Comparison of ENCODE assay signal across 8 cellular contexts in the genomic region with DNA sequence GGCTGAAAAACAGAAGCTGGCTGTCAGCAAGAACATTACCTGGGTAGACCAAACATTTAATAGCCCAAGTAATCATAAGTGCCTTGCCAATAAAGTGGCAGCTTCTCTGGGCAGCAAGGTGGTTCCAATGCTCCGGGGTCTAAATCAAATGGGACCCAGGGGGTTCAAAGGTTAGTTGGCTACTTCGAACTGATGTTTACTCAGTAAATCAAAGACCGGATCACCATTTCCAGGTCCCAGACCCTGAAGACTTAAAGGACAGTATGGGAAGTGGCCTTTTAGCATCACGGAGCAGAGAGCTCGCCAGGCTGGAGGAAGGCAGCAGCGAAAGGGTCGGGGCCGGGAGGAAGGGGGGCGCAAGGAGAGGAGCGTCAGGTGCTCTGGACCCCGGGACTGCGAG. TPM values are rescaled to one million over a fixed set of nuclear protein-coding genes. Genes with fewer than 3 reads are reported as not detected.
DNase-seq lines count a peak whose midpoint lies in the region; ATAC-seq and TF ChIP-seq lines count a peak whose summit lies in the region.

No MANE protein-coding gene starts in this region.

- peaks cover 25 to 40% (median 36%) of the 10 kb centered on the region in 4 donors for H3K4me1 Mint-ChIP-seq in CD4-positive, CD25-positive, alpha-beta regulatory T cell
- peaks cover 25 to 40% of the 10 kb centered on the region in 2 donors for H3K4me1 Mint-ChIP-seq in effector memory CD8-positive, alpha-beta T cell (ENCODE audit: low read depth in 2 of 2)
- H3K4me1 Mint-ChIP-seq in neural progenitor cell: no peaks in the 10 kb centered on the region

- H3K4me3 ChIP-seq in CD4-positive, CD25-positive, alpha-beta regulatory T cell (ENCODE audit: low read depth, low read length): peak overlapping the region; percentile 75
- peak overlapping the region; percentile 54 for H3K4me3 ChIP-seq in MM.1S (ENCODE audit: low read length)
- H3K4me3 ChIP-seq in neural progenitor cell: peak overlapping the region; percentile 75

- H3K9ac ChIP-seq in MM.1S (ENCODE audit: low read length) (peak overlapping the region; percentile 25; the same call in 1 of the 2 replicates), neural progenitor cell (no peak overlapping the region)

- no peak for ATAC-seq in CD4-positive, CD25-positive, alpha-beta regulatory T cell (ENCODE audit: low read depth in 2 of 2)
- ATAC-seq in effector memory CD8-positive, alpha-beta T cell (replicated peaks): no peak
- ATAC-seq in HG02852 (IDR thresholded peaks at IDR 0.05; ENCODE audit: unreplicated experiment): no peak
- ATAC-seq in GM18858 (IDR thresholded peaks at IDR 0.05; ENCODE audit: unreplicated experiment): no peak

- no peaks in the 10 kb centered on the region for H3K9me3 Mint-ChIP-seq in CD4-positive, CD25-positive, alpha-beta regulatory T cell
- no peaks in the 10 kb centered on the region for H3K9me3 Mint-ChIP-seq in effector memory CD8-positive, alpha-beta T cell
- peaks cover 6% of the 10 kb centered on the region for H3K9me3 Mint-ChIP-seq in neural progenitor cell

- peaks cover 40% of the 10 kb centered on the region for H3K79me2 ChIP-seq in MM.1S (ENCODE audit: low read length)
- no peaks in the 10 kb centered on the region for H3K79me2 ChIP-seq in neural progenitor cell (ENCODE audit: low read depth)

- peak overlapping the region; percentile 48 to 97 (median 80) for H3K27ac Mint-ChIP-seq in CD4-positive, CD25-positive, alpha-beta regulatory T cell
- H3K27ac Mint-ChIP-seq in effector memory CD8-positive, alpha-beta T cell: peak overlapping the region; percentile 81 to 95
- no peak overlapping the region for H3K27ac Mint-ChIP-seq in neural progenitor cell

- peaks cover 4% of the 10 kb centered on the region for H3K36me3 Mint-ChIP-seq in CD4-positive, CD25-positive, alpha-beta regulatory T cell
- H3K36me3 Mint-ChIP-seq in effector memory CD8-positive, alpha-beta T cell (ENCODE audit: insufficient read depth): peaks cover 25% of the 10 kb centered on the region
- H3K36me3 Mint-ChIP-seq in neural progenitor cell: no peaks in the 10 kb centered on the region

- peak overlapping the region; percentile 81 to 97 (median 88) for H3K4me3 Mint-ChIP-seq in CD4-positive, CD25-positive, alpha-beta regulatory T cell
- H3K4me3 Mint-ChIP-seq in effector memory CD8-positive, alpha-beta T cell: peak overlapping the region; percentile 84 to 87
- peak overlapping the region; percentile 87 for H3K4me3 Mint-ChIP-seq in neural progenitor cell

- H3K4me2 ChIP-seq in MM.1S (ENCODE audit: low read depth, low read length): peak overlapping the region; percentile 58
- H3K4me2 ChIP-seq in neural progenitor cell: peak overlapping the region; percentile 80

- peaks cover 11% of the 10 kb centered on the region for H3K4me1 ChIP-seq in CD4-positive, CD25-positive, alpha-beta regulatory T cell (ENCODE audit: control insufficient read depth, insufficient read depth, low read length, poor library complexity, severe bottlenecking)
- peaks cover 34% of the 10 kb centered on the region for H3K4me1 ChIP-seq in MM.1S (ENCODE audit: low read length)
- H3K4me1 ChIP-seq in neural progenitor cell: no peaks in the 10 kb centered on the region

- no peak overlapping the region for H2AFZ ChIP-seq in MM.1S (ENCODE audit: low read length)
- H2AFZ ChIP-seq in neural progenitor cell (replicated peaks): peak overlapping the region; percentile 90

- no peak for DNase-seq in CD4-positive, CD25-positive, alpha-beta regulatory T cell
- DNase-seq in MM.1S (no peak), neural progenitor cell (ENCODE audit: low spot score) (peak; percentile 15), DMS114 treated with DMSO at 0.1 percent for 48 hours (lab: John Stamatoyannopoulos, UW; ENCODE audit: unreplicated experiment) (no peak)
- DNase-seq in effector memory CD8-positive, alpha-beta T cell: no peak
- DNase-seq in effector CD8-positive, alpha-beta T cell (lab: John Stamatoyannopoulos, UW): no peak

- H3K9me2 ChIP-seq in MM.1S (replicated peaks; ENCODE audit: insufficient read depth, low read length): no peaks in the 10 kb centered on the region

- H3K27me3 ChIP-seq in CD4-positive, CD25-positive, alpha-beta regulatory T cell (ENCODE audit: control insufficient read depth, insufficient read depth, low read length): no peaks in the 10 kb centered on the region
- no peaks in the 10 kb centered on the region for H3K27me3 ChIP-seq in MM.1S (replicated peaks; ENCODE audit: insufficient read depth, low read length)
- H3K27me3 ChIP-seq in neural progenitor cell: peaks cover 13% of the 10 kb centered on the region

- TF ChIP-seq CTCF in MM.1S (IDR thresholded peaks at IDR 0.05; ENCODE audit: low read length): no peak
- TF ChIP-seq CTCF in neural progenitor cell (IDR thresholded peaks at IDR 0.05): no peak

- no peaks in the 10 kb centered on the region for H3K9me3 ChIP-seq in CD4-positive, CD25-positive, alpha-beta regulatory T cell (ENCODE audit: control insufficient read depth in 2 of 2, low read length in 2 of 2)
- H3K9me3 ChIP-seq in MM.1S (replicated peaks; ENCODE audit: insufficient read depth, low read length): no peaks in the 10 kb centered on the region
- no peaks in the 10 kb centered on the region for H3K9me3 ChIP-seq in neural progenitor cell (ENCODE audit: low read depth)

- H3F3A ChIP-seq in MM.1S (ENCODE audit: insufficient read depth, low read length): peaks cover 18% of the 10 kb centered on the region
- no peaks in the 10 kb centered on the region for H3F3A ChIP-seq in neural progenitor cell (ENCODE audit: low read depth)

- H4K20me1 ChIP-seq in MM.1S (ENCODE audit: insufficient read depth, low read length) (no peaks in the 10 kb centered on the region), neural progenitor cell (ENCODE audit: low read depth) (no peaks in the 10 kb centered on the region)

- peaks cover 10% of the 10 kb centered on the region for H3K27me3 Mint-ChIP-seq in CD4-positive, CD25-positive, alpha-beta regulatory T cell
- no peaks in the 10 kb centered on the region for H3K27me3 Mint-ChIP-seq in effector memory CD8-positive, alpha-beta T cell
- H3K27me3 Mint-ChIP-seq in neural progenitor cell (ENCODE audit: insufficient read depth, low read depth): peaks cover 8% of the 10 kb centered on the region

- no peaks in the 10 kb centered on the region for H3K36me3 ChIP-seq in CD4-positive, CD25-positive, alpha-beta regulatory T cell (ENCODE audit: control insufficient read depth, insufficient read depth, low read length)
- H3K36me3 ChIP-seq in MM.1S (replicated peaks; ENCODE audit: insufficient read depth, low read length) (no peaks in the 10 kb centered on the region), neural progenitor cell (no peaks in the 10 kb centered on the region)

- peak overlapping the region; percentile 55 for H3K27ac ChIP-seq in CD4-positive, CD25-positive, alpha-beta regulatory T cell (ENCODE audit: insufficient read depth, low read length, poor library complexity, severe bottlenecking)
- H3K27ac ChIP-seq in MM.1S (ENCODE audit: low read length) (no peak overlapping the region), neural progenitor cell (no peak overlapping the region)

RNA-seq across cellular contexts. Expression of gene SH3KBP1, which starts 1.0 kb away (rescaled TPM):
- 169 TPM for total RNA-seq in CD4-positive, CD25-positive, alpha-beta regulatory T cell
- polyA plus RNA-seq in CD4-positive, CD25-positive, alpha-beta regulatory T cell: 100 to 1,000 TPM; 161 to 185 (median 176) TPM
- 6.1 and 6.5 TPM in 2 replicates for total RNA-seq in neural progenitor cell (ENCODE audit: low replicate concordance)

Comparison
In these comparisons a context has a peak if more than half of its experiments do, and no peak if none do; other contexts are left out.
1. RNA of gene SH3KBP1, which starts 1.0 kb away (total RNA-seq): 169 TPM in CD4-positive, CD25-positive, alpha-beta regulatory T cell (single experiment); 6.1 to 6.5 TPM in neural progenitor cell; every median in the first group is over 10 times any median in the second.
2. Peak in every context shown above with its lines, with median percentiles within 50 percentile points of each other: H3K4me3 ChIP-seq and H3K4me3 Mint-ChIP-seq.